ENCODE assay signal across 9 cellular contexts in genomic region chr6:116512155-116512559, GRCh38. TPM values are rescaled to one million over a fixed set of nuclear protein-coding genes. Genes with fewer than 3 reads are reported as not detected.
DNase-seq lines count a peak whose midpoint lies in the region; ATAC-seq and TF ChIP-seq lines count a peak whose summit lies in the region.
"Had no signal": no experiment of that assay in that cellular context is flagged by ENCODE, and none has a peak within 500 bp of the region (broad histone marks: within the 10 kb centered on the region; RNA-seq: fewer than 3 reads in every experiment).

No MANE protein-coding gene starts in this region.

- TF ChIP-seq CTCF in heart right ventricle (IDR thresholded peaks at IDR 0.05), result no peak

- H3K27me3 ChIP-seq in HUES6 (ENCODE audit: control insufficient read depth, insufficient read depth, low read length), result no peaks in the 10 kb centered on the region
- H3K27me3 ChIP-seq in heart right ventricle, result no peaks in the 10 kb centered on the region
- no peaks in the 10 kb centered on the region for H3K27me3 ChIP-seq in thymus (ENCODE audit: control insufficient read depth, insufficient read depth)

- H3K4me1 ChIP-seq in HUES6 (ENCODE audit: control insufficient read depth, insufficient read depth, low read length), result peaks cover 14% of the 10 kb centered on the region
- peaks cover 0 to 24% (median 14%) of the 10 kb centered on the region in 9 donors for H3K4me1 ChIP-seq in heart right ventricle
- H3K4me1 ChIP-seq in thymus (ENCODE audit: control insufficient read depth, insufficient read depth, low read length), result no peaks in the 10 kb centered on the region

- intact Hi-C loops in heart right ventricle (cut with DNase I), result loop anchor here in 3 of 10 donors (2.0 kb wide), 2 partner anchors 15 to 17 kb away; no protein-coding TSS in a partner anchor

- H3K36me3 ChIP-seq in HUES6 (ENCODE audit: control insufficient read depth, insufficient read depth, low read length) (no peaks in the 10 kb centered on the region), heart right ventricle (peaks cover 0 to 19% (median 6%) of the 10 kb centered on the region in 9 donors), thymus (ENCODE audit: control insufficient read depth, insufficient read depth) (no peaks in the 10 kb centered on the region)

- H3K27ac ChIP-seq in HUES6 (ENCODE audit: low read depth, low read length) (no peak overlapping the region; the same call in 1 of the 2 replicates), heart right ventricle (peak overlapping the region; percentile 76 to 92 (median 86)), thymus (ENCODE audit: low read depth) (peak overlapping the region; percentile 8)

- peak; percentile 71 for ATAC-seq in GM21367 (IDR thresholded peaks at IDR 0.05; ENCODE audit: unreplicated experiment)
- peak in 6 of 8 donors; percentile 40 to 85 (median 63) for ATAC-seq in heart right ventricle

- DNase-seq in heart right ventricle, result no peak
- DNase-seq in NCI-H128 (lab: John Stamatoyannopoulos, UW; ENCODE audit: unreplicated experiment), result no peak
- no peak for DNase-seq in MV-4-11 (lab: John Stamatoyannopoulos, UW)
- no peak for DNase-seq in NCI-H187 treated with DMSO at 0.1 percent for 48 hours (lab: John Stamatoyannopoulos, UW)
- no peak for DNase-seq in SHP77 (lab: John Stamatoyannopoulos, UW)

- H3K9ac ChIP-seq in HUES6 (ENCODE audit: low read length), result peak overlapping the region; percentile 5

- 37 to 39% methylated on average over 4 of the region's 4 CpGs for WGBS in heart right ventricle, 2 donors
- 88% methylated on average over 4 of the region's 4 CpGs for WGBS in thymus

- H3K4me3 ChIP-seq in HUES6 (ENCODE audit: low read depth, low read length) (peak overlapping the region; percentile 5; the same call in 1 of the 2 replicates), heart right ventricle (peak overlapping the region; percentile 27 to 60 (median 52)), thymus (ENCODE audit: low read length) (no peak overlapping the region)

- H3K9me3 ChIP-seq in HUES6 (ENCODE audit: control insufficient read depth, insufficient read depth, low read depth, low read length), result no peaks in the 10 kb centered on the region
- peaks cover 0 to 14% (median 0%) of the 10 kb centered on the region in 11 donors for H3K9me3 ChIP-seq in heart right ventricle
- H3K9me3 ChIP-seq in thymus (ENCODE audit: control insufficient read depth), result no peaks in the 10 kb centered on the region

RNA-seq across cellular contexts. Expression of gene CALHM5, which starts 0.7 kb away (rescaled TPM):
- 1 to 10 TPM; 1.1 to 2.8 (median 1.5) TPM for total RNA-seq in heart right ventricle
- polyA plus RNA-seq in heart right ventricle (1 to 10 TPM; 1.2 TPM), thymus (0.62 TPM)

RNA-seq across cellular contexts. Expression of gene TRAPPC3L, which starts 33.3 kb away (rescaled TPM):
- total RNA-seq in heart right ventricle, result under 1 TPM in 6 of 10 donors, not detected in 4; 0.09 to 0.26 (median 0.23) TPM
- under 1 TPM; 0.03 to 0.22 TPM for polyA plus RNA-seq in heart right ventricle
- 0.18 TPM for polyA plus RNA-seq in thymus
- total RNA-seq: epithelial cell of proximal tubule had no signal

RNA-seq across cellular contexts. Expression of gene CALHM4, which starts 41.4 kb away (rescaled TPM):
- total RNA-seq in heart right ventricle, result under 1 TPM in 1 of 10 donors, not detected in 9; 0.26 TPM
- polyA plus RNA-seq in heart right ventricle (under 1 TPM; 0.09 to 0.22 TPM), thymus (0.14 TPM)
- total RNA-seq: epithelial cell of proximal tubule had no signal

RNA-seq across cellular contexts. Expression of gene CALHM6, which starts 51.0 kb away (rescaled TPM):
- 10 to 100 TPM in 1 of 10 donors, 1 to 10 TPM in 4, under 1 TPM in 3, not detected in 2; 0.45 to 40.8 (median 1.5) TPM for total RNA-seq in heart right ventricle
- 1 to 10 TPM; 1.5 to 2.6 TPM for polyA plus RNA-seq in heart right ventricle
- polyA plus RNA-seq in thymus, result 45.3 TPM

RNA-seq across cellular contexts. Expression of gene RWDD1, which starts 59.1 kb away (rescaled TPM):
- 10 to 100 TPM; 40.8 to 79.7 (median 49.7) TPM for total RNA-seq in heart right ventricle
- polyA plus RNA-seq in heart right ventricle (100 to 1,000 TPM in 1 of 2 donors, 10 to 100 TPM in 1; 80.3 to 123 TPM), thymus (90.6 TPM)
